In genomic region chr9:122402403-122403268, GRCh38 we compare ENCODE assay signal across 1 cellular context.
TF ChIP-seq lines count a peak whose summit lies in the region.

No MANE protein-coding gene starts in this region.

TF ChIP-seq in K562, 482 proteins besides CTCF, POLR2A, EP300 and RAD21 (continued from another document and continues in another):
- TF ChIP-seq ZNF318 (IDR thresholded peaks at IDR 0.05; ENCODE audit: borderline replicate concordance in 1 of 2, low read depth in 1 of 2) (peak in 1 of 2 experiments; percentile 92; a peak in 2 of 4 replicates), EP400 (IDR thresholded peaks at IDR 0.05) (peak; percentile 46; the same call in 1 of the 2 replicates), ZNF76 (CRISPR knock-in tag; IDR thresholded peaks at IDR 0.05; ENCODE audit: borderline replicate concordance) (no peak), ZSCAN32 (CRISPR knock-in tag; IDR thresholded peaks at IDR 0.05) (no peak), ARID1B (IDR thresholded peaks at IDR 0.05) (peak; percentile 96), PHTF2 (CRISPR knock-in tag; IDR thresholded peaks at IDR 0.05) (no peak), ZNF197 (CRISPR knock-in tag; IDR thresholded peaks at IDR 0.05; ENCODE audit: low read depth) (no peak), CTBP1 (IDR thresholded peaks at IDR 0.05; ENCODE audit: borderline replicate concordance) (peak; percentile 85), AFF4 (CRISPR knock-in tag; IDR thresholded peaks at IDR 0.05) (no peak), ID3 (CRISPR knock-in tag; IDR thresholded peaks at IDR 0.05) (no peak), ID3 (tag; IDR thresholded peaks at IDR 0.05) (no peak), ZBTB2 (IDR thresholded peaks at IDR 0.05) (peak; percentile 54; the same call in 1 of the 2 replicates), CCNT2 (IDR thresholded peaks at IDR 0.05; ENCODE audit: borderline replicate concordance, extremely low read depth, insufficient read length, low read depth, low read length) (peak; percentile 82), NCOA2 (IDR thresholded peaks at IDR 0.05; ENCODE audit: partially characterized antibody in 2 of 2) (no peak), ZNF778 (CRISPR knock-in tag; IDR thresholded peaks at IDR 0.05) (no peak), ATF7 (IDR thresholded peaks at IDR 0.05) (peak; percentile 97), HDAC2 (IDR thresholded peaks at IDR 0.05) (peak; percentile 86), E2F8 (IDR thresholded peaks at IDR 0.05; ENCODE audit: low read depth, partially characterized antibody) (peak; percentile 70), PTRF (tag; IDR thresholded peaks at IDR 0.05) (no peak), FOS (IDR thresholded peaks at IDR 0.05; ENCODE audit: extremely low read depth, insufficient read length) (peak; percentile 89), NFE2 (IDR thresholded peaks at IDR 0.05; ENCODE audit: low read depth) (peak; percentile 26; the same call in 1 of the 2 replicates), HEY1 (CRISPR knock-in tag; IDR thresholded peaks at IDR 0.05; ENCODE audit: borderline replicate concordance) (no peak), ZNF24 (IDR thresholded peaks at IDR 0.05) (no peak), TAF1 (IDR thresholded peaks at IDR 0.05; ENCODE audit: control insufficient read depth, extremely low read depth, insufficient read depth, low read length, severe bottlenecking) (no peak), ATF6 (CRISPR knock-in tag; IDR thresholded peaks at IDR 0.05) (no peak), MYNN (IDR thresholded peaks at IDR 0.05) (peak; percentile 28; the same call in 1 of the 2 replicates), MYNN (CRISPR knock-in tag; IDR thresholded peaks at IDR 0.05) (no peak), TEAD4 (IDR thresholded peaks at IDR 0.05; ENCODE audit: low read length) (peak; percentile 27; the same call in 1 of the 2 replicates), TEAD4 (CRISPR knock-in tag; IDR thresholded peaks at IDR 0.05; ENCODE audit: borderline replicate concordance) (no peak), MXD1 (CRISPR knock-in tag; IDR thresholded peaks at IDR 0.05; ENCODE audit: borderline replicate concordance, poor library complexity, severe bottlenecking) (no peak), MBD1 (CRISPR knock-in tag; IDR thresholded peaks at IDR 0.05) (no peak), FIP1L1 (IDR thresholded peaks at IDR 0.05; ENCODE audit: low read depth, low read length, poor library complexity, severe bottlenecking) (no peak), NKRF (IDR thresholded peaks at IDR 0.05; ENCODE audit: borderline replicate concordance) (no peak), TCF3 (CRISPR knock-in tag; IDR thresholded peaks at IDR 0.05) (peak; percentile 46; the same call in 1 of the 2 replicates), TCF7 (IDR thresholded peaks at IDR 0.05; ENCODE audit: borderline replicate concordance) (no peak)
